15 cellular contexts compared by ENCODE assay signal in genomic region chr16:67723151-67723915, GRCh38. TPM values are rescaled to one million over a fixed set of nuclear protein-coding genes. Genes with fewer than 3 reads are reported as not detected.
DNase-seq lines count a peak whose midpoint lies in the region; ATAC-seq and TF ChIP-seq lines count a peak whose summit lies in the region.
"Had no signal": no experiment of that assay in that cellular context is flagged by ENCODE, and none has a peak within 500 bp of the region (broad histone marks: within the 10 kb centered on the region; RNA-seq: fewer than 3 reads in every experiment).

No MANE protein-coding gene starts in this region.

- intact Hi-C loops in transverse colon (cut with DNase I; ENCODE audit: low total_unique reads), result no loop called here

- TF ChIP-seq EP300 in transverse colon (IDR thresholded peaks at IDR 0.05; ENCODE audit: low read depth), result no peak

- H3K27me3 Mint-ChIP-seq in T-helper 17 cell, result no peaks in the 10 kb centered on the region
- H3K27me3 Mint-ChIP-seq: activated naive CD4-positive, alpha-beta T cell treated with anti-CD3 and anti-CD28 coated beads, Interleukin-2, amount 50 U/mL, for 24 hours had no signal

- no peaks in the 10 kb centered on the region for H3K9me3 ChIP-seq in transverse colon
- H3K9me3 ChIP-seq in T-helper 17 cell (ENCODE audit: control insufficient read depth, low read length, poor library complexity, severe bottlenecking), result no peaks in the 10 kb centered on the region
- H3K9me3 ChIP-seq: right lobe of liver, tibial artery had no signal

- no peak for ATAC-seq in activated naive CD4-positive, alpha-beta T cell treated with anti-CD3 and anti-CD28 coated beads, Interleukin-2, amount 50 U/mL, for 72 hours
- ATAC-seq in T-helper 17 cell, result no peak
- ATAC-seq: K562, right lobe of liver had no signal

- H3K36me3 ChIP-seq in brain microvascular endothelial cell (replicated peaks) (peaks cover 18% of the 10 kb centered on the region), transverse colon (peaks cover 0 to 9% (median 0%) of the 10 kb centered on the region in 4 donors)

- WGBS in transverse colon (ENCODE audit: low coverage in 1 of 2), 2 donors, result 80 to 96% methylated on average over 1 to 5 of the region's 5 CpGs

- DNase-seq in ACHN (peak; percentile 44), HK-2 (ENCODE audit: unreplicated experiment) (peak; percentile 77), brain microvascular endothelial cell (peak; percentile 28), kidney glomerular epithelial cell (lab: John Stamatoyannopoulos, UW) (peak; percentile 80), transverse colon (no peak), T-helper 17 cell (no peak), NCI-H345 (lab: John Stamatoyannopoulos, UW) (no peak)
- DNase-seq in activated naive CD4-positive, alpha-beta T cell treated with anti-CD3 and anti-CD28 coated beads, Interleukin-2, amount 50 U/mL, for 72 hours (ENCODE audit: low spot score in 2 of 2), result no peak
- DNase-seq: activated CD8-positive, alpha-beta memory T cell treated with anti-CD3 and anti-CD28 coated beads for 24 hours; AML-193; effector CD4-positive, alpha-beta T cell had no signal

- in situ Hi-C loops in ACHN (cut with HindIII; ENCODE audit: low pct_ligation_motif_present, low pct_unique_long_range_greater_than_20kb, low sequenced_read_pairs) (no loop called here), brain microvascular endothelial cell (cut with HindIII; ENCODE audit: low pct_ligation_motif_present, low sequenced_read_pairs) (loop anchor here (25.0 kb wide), 1 partner anchor 189 kb away; no protein-coding TSS in a partner anchor), transverse colon (cut with MboI; ENCODE audit: low pct_ligation_motif_present in 1 of 4, low pct_unique_long_range_greater_than_20kb in 1 of 4, low sequenced_read_pairs in 3 of 4) (no loop called here)

- TF ChIP-seq CTCF in brain microvascular endothelial cell (IDR thresholded peaks at IDR 0.05; ENCODE audit: low read depth, low read length, missing control alignments), result no peak
- TF ChIP-seq CTCF in transverse colon (IDR thresholded peaks at IDR 0.05), result no peak

- no peak for TF ChIP-seq POLR2A in transverse colon (IDR thresholded peaks at IDR 0.05)

- peaks cover 24% of the 10 kb centered on the region for H3K4me1 Mint-ChIP-seq in T-helper 17 cell

- H3K4me3 ChIP-seq in brain microvascular endothelial cell (ENCODE audit: low read depth, low read length) (no peak overlapping the region), transverse colon (no peak overlapping the region)
- H3K4me3 ChIP-seq: K562, right lobe of liver, tibial artery had no signal

- peaks cover 0 to 11% (median 9%) of the 10 kb centered on the region in 4 donors for H3K4me1 ChIP-seq in transverse colon

- peaks cover 9% of the 10 kb centered on the region in 2 donors for H3K36me3 Mint-ChIP-seq in activated naive CD4-positive, alpha-beta T cell treated with anti-CD3 and anti-CD28 coated beads, Interleukin-2, amount 50 U/mL, for 72 hours
- no peaks in the 10 kb centered on the region for H3K36me3 Mint-ChIP-seq in T-helper 17 cell (ENCODE audit: low read depth)
- H3K36me3 Mint-ChIP-seq: activated naive CD4-positive, alpha-beta T cell treated with anti-CD3 and anti-CD28 coated beads, Interleukin-2, amount 50 U/mL, for 24 hours had no signal

- H3K27me3 ChIP-seq in brain microvascular endothelial cell (replicated peaks) (no peaks in the 10 kb centered on the region), transverse colon (no peaks in the 10 kb centered on the region)
- H3K27me3 ChIP-seq: right lobe of liver, tibial artery had no signal

- no peak overlapping the region for H3K27ac ChIP-seq in brain microvascular endothelial cell
- H3K27ac ChIP-seq in transverse colon, result no peak overlapping the region
- H3K27ac ChIP-seq: tibial artery had no signal

- no peaks in the 10 kb centered on the region for H3K9me3 Mint-ChIP-seq in activated naive CD4-positive, alpha-beta T cell treated with anti-CD3 and anti-CD28 coated beads, Interleukin-2, amount 50 U/mL, for 72 hours
- H3K9me3 Mint-ChIP-seq: activated naive CD4-positive, alpha-beta T cell treated with anti-CD3 and anti-CD28 coated beads, Interleukin-2, amount 50 U/mL, for 24 hours had no signal

- H3K4me3 Mint-ChIP-seq in T-helper 17 cell, result no peak overlapping the region
- H3K4me3 Mint-ChIP-seq: activated naive CD4-positive, alpha-beta T cell treated with anti-CD3 and anti-CD28 coated beads, Interleukin-2, amount 50 U/mL, for 24 hours had no signal

- peak overlapping the region in 1 of 2 donors; percentile 33 for H3K27ac Mint-ChIP-seq in activated naive CD4-positive, alpha-beta T cell treated with anti-CD3 and anti-CD28 coated beads, Interleukin-2, amount 50 U/mL, for 72 hours
- no peak overlapping the region for H3K27ac Mint-ChIP-seq in T-helper 17 cell
- H3K27ac Mint-ChIP-seq: activated naive CD4-positive, alpha-beta T cell treated with anti-CD3 and anti-CD28 coated beads, Interleukin-2, amount 50 U/mL, for 24 hours had no signal

RNA-seq across cellular contexts. Expression of gene GFOD2, which starts 4.2 kb away (rescaled TPM):
- total RNA-seq in activated naive CD4-positive, alpha-beta T cell treated with anti-CD3 and anti-CD28 coated beads, Interleukin-2, amount 50 U/mL, for 72 hours, result 10 to 100 TPM; 10.9 to 12.9 TPM
- total RNA-seq in transverse colon (10 to 100 TPM; 21.9 to 32.2 (median 24.3) TPM), T-helper 17 cell (10 to 100 TPM; 11.7 to 14.7 TPM)

RNA-seq across cellular contexts. Expression of gene C16orf86, which starts 56.7 kb away (rescaled TPM):
- 1 to 10 TPM; 2.0 to 2.1 TPM for total RNA-seq in activated naive CD4-positive, alpha-beta T cell treated with anti-CD3 and anti-CD28 coated beads, Interleukin-2, amount 50 U/mL, for 72 hours
- total RNA-seq in transverse colon (1 to 10 TPM in 3 of 4 donors, under 1 TPM in 1; 0.60 to 7.1 (median 4.4) TPM), T-helper 17 cell (1 to 10 TPM; 2.9 to 5.1 TPM)

RNA-seq across cellular contexts. Expression of gene ENKD1, which starts 56.8 kb away (rescaled TPM):
- total RNA-seq in activated naive CD4-positive, alpha-beta T cell treated with anti-CD3 and anti-CD28 coated beads, Interleukin-2, amount 50 U/mL, for 72 hours, result 10 to 100 TPM in 1 of 2 donors, 1 to 10 TPM in 1; 2.4 to 11.0 TPM
- total RNA-seq in transverse colon, result 10 to 100 TPM; 12.5 to 20.9 (median 15.3) TPM
- total RNA-seq in T-helper 17 cell, result 1 to 10 TPM; 6.1 to 6.8 TPM

Comparison
In these comparisons a context has a peak if more than half of its experiments do, and no peak if none do; other contexts are left out.
1. DNase-seq: peak in ACHN (single experiment), HK-2 (single experiment), brain microvascular endothelial cell (single experiment) and kidney glomerular epithelial cell (single experiment); none in activated naive CD4-positive, alpha-beta T cell treated with anti-CD3 and anti-CD28 coated beads, Interleukin-2, amount 50 U/mL, for 72 hours (0 of 2), transverse colon (single experiment), T-helper 17 cell (0 of 3) and NCI-H345 (single experiment).